8 cellular contexts compared by ENCODE assay signal in the genomic region with DNA sequence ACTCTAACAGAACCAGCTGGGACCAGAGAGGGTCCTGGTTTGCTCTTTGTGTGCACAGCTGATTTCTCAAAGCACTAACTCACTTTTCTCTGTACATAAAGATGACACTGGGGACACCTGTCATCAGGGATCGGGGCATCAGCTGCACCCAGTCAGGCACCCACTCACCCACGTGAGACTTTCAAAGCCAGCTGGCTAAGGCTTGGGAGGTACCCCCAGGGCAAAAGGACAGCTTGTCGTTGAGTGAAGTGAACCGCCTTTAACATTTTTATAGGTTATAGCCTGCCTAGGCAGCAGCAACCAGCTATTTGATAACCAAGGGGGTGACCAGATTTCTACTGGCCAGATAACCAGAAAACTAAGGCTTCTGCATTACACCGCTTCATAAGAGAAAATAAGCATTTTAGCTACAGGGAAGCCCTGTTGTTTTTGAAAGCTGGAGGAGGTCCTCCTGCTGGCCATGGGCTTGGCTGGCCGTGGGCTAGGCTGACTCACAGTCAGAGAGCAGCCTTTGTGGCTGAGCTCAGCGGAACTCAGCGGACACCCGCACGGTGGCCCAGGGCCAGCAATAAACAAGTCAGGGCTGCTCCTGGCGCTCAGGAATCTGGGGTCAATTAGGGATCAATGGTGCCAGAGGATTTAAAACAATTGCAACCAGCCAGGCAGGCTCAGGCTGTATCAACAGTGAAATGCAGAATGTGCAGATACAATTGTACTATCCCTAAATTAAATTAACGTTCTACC. TPM values are rescaled to one million over a fixed set of nuclear protein-coding genes. Genes with fewer than 3 reads are reported as not detected.
DNase-seq lines count a peak whose midpoint lies in the region; ATAC-seq, FAIRE-seq and TF ChIP-seq lines count a peak whose summit lies in the region.

No MANE protein-coding gene starts in this region.

- H3K27ac ChIP-seq in caudate nucleus (ENCODE audit: low read depth, low read length) (no peak overlapping the region), thyroid gland (peak overlapping the region; percentile 47 to 62 (median 50))

- H3K9me3 ChIP-seq in thyroid gland = no peaks in the 10 kb centered on the region

- no peaks in the 10 kb centered on the region for H3K27me3 Mint-ChIP-seq in activated T-helper 1 cell treated with anti-CD3 and anti-CD28 coated beads, Interleukin-12 subunit alpha, Interleukin-12 subunit beta, Interleukin-2, Interleukin-4 antibody, amounts not matched to agents 30 ng/mL and 10 ng/mL and 1 ng/mL, durations not matched to agents 14 hours and 24 hours and 36 hours (ENCODE audit: insufficient read depth)

- no peaks in the 10 kb centered on the region for H3K27me3 ChIP-seq in thyroid gland

- H3K9me3 Mint-ChIP-seq in activated T-helper 1 cell treated with anti-CD3 and anti-CD28 coated beads, Interleukin-12 subunit alpha, Interleukin-12 subunit beta, Interleukin-2, Interleukin-4 antibody, amounts not matched to agents 30 ng/mL and 10 ng/mL and 1 ng/mL, durations not matched to agents 14 hours and 24 hours and 36 hours = no peaks in the 10 kb centered on the region

- no peak overlapping the region for H3K4me3 ChIP-seq in thyroid gland (replicated peaks in 1 of 3)

- H3K4me3 Mint-ChIP-seq in activated T-helper 1 cell treated with anti-CD3 and anti-CD28 coated beads, Interleukin-12 subunit alpha, Interleukin-12 subunit beta, Interleukin-2, Interleukin-4 antibody, amounts not matched to agents 30 ng/mL and 10 ng/mL and 1 ng/mL, durations not matched to agents 14 hours and 24 hours and 36 hours = no peak overlapping the region

- TF ChIP-seq POLR2A in thyroid gland (IDR thresholded peaks at IDR 0.05) = no peak

- intact Hi-C loops in thyroid gland (cut with DNase I) = loop anchor here (10.0 kb wide), 2 partner anchors 398 to 658 kb away; no protein-coding TSS in a partner anchor
- intact Hi-C loops in activated T-helper 1 cell treated with anti-CD3 and anti-CD28 coated beads, Interleukin-12 subunit alpha, Interleukin-12 subunit beta, Interleukin-2, Interleukin-4 antibody, amounts not matched to agents 30 ng/mL and 10 ng/mL and 1 ng/mL, durations not matched to agents 14 hours and 24 hours and 36 hours (cut with micrococcal nuclease) = no loop called here

- peaks cover 42% of the 10 kb centered on the region for H3K4me1 Mint-ChIP-seq in activated T-helper 1 cell treated with anti-CD3 and anti-CD28 coated beads, Interleukin-12 subunit alpha, Interleukin-12 subunit beta, Interleukin-2, Interleukin-4 antibody, amounts not matched to agents 30 ng/mL and 10 ng/mL and 1 ng/mL, durations not matched to agents 14 hours and 24 hours and 36 hours (ENCODE audit: low read depth)

- no peaks in the 10 kb centered on the region for H3K36me3 ChIP-seq in thyroid gland

- ATAC-seq in HG02759 (IDR thresholded peaks at IDR 0.05; ENCODE audit: unreplicated experiment) = no peak

- TF ChIP-seq EP300 in Ishikawa (IDR thresholded peaks at IDR 0.05; ENCODE audit: borderline replicate concordance) = peak; percentile 39; the same call in 1 of the 2 replicates

- peak; percentile 80 for FAIRE-seq in A204.1 (lab: Jason Lieb, UNC)

- peak in 4 of 6 experiments; percentile 10 to 37 (median 29) for TF ChIP-seq CTCF in thyroid gland (IDR thresholded peaks at IDR 0.05)

- no peak overlapping the region for H3K27ac Mint-ChIP-seq in activated T-helper 1 cell treated with anti-CD3 and anti-CD28 coated beads, Interleukin-12 subunit alpha, Interleukin-12 subunit beta, Interleukin-2, Interleukin-4 antibody, amounts not matched to agents 30 ng/mL and 10 ng/mL and 1 ng/mL, durations not matched to agents 14 hours and 24 hours and 36 hours

- peaks cover 6% of the 10 kb centered on the region for H3K36me3 Mint-ChIP-seq in activated T-helper 1 cell treated with anti-CD3 and anti-CD28 coated beads, Interleukin-12 subunit alpha, Interleukin-12 subunit beta, Interleukin-2, Interleukin-4 antibody, amounts not matched to agents 30 ng/mL and 10 ng/mL and 1 ng/mL, durations not matched to agents 14 hours and 24 hours and 36 hours (ENCODE audit: low read depth)

- DNase-seq in caudate nucleus (lab: John Stamatoyannopoulos, UW) (peak in 42 of 61 donors; percentile 9 to 89 (median 37)), left kidney (ENCODE audit: low read depth, low spot score) (peak; percentile 80), thyroid gland (peak; percentile 89 to 93), DMS53 (lab: John Stamatoyannopoulos, UW) (no peak)
- DNase-seq in activated T-helper 1 cell treated with anti-CD3 and anti-CD28 coated beads, Interleukin-12 subunit alpha, Interleukin-12 subunit beta, Interleukin-2, Interleukin-4 antibody, amounts not matched to agents 30 ng/mL and 10 ng/mL and 1 ng/mL, durations not matched to agents 14 hours and 24 hours and 36 hours (ENCODE audit: low spot score) = no peak

- TF ChIP-seq RAD21 in Ishikawa (IDR thresholded peaks at IDR 0.05; ENCODE audit: low read depth) = no peak

- peaks cover 30 to 45% of the 10 kb centered on the region in 2 donors for H3K4me1 ChIP-seq in thyroid gland

- WGBS in thyroid gland, 2 donors = 32 to 47% methylated on average over 9 to 12 of the region's 12 CpGs

TF ChIP-seq in Ishikawa, 13 proteins besides CTCF, POLR2A, EP300 and RAD21:
- TF ChIP-seq USF1 (IDR thresholded peaks at IDR 0.05) (no peak), FOXM1 (IDR thresholded peaks at IDR 0.05; ENCODE audit: borderline replicate concordance, low read depth) (no peak), ZBTB7A (IDR thresholded peaks at IDR 0.05; ENCODE audit: low read depth) (no peak), NFIC (IDR thresholded peaks at IDR 0.05) (peak; percentile 87), CREB1 (IDR thresholded peaks at IDR 0.05; ENCODE audit: low read depth) (no peak), TEAD4 (IDR thresholded peaks at IDR 0.05) (peak; percentile 74), TCF12 (IDR thresholded peaks at IDR 0.05; ENCODE audit: low read depth) (peak; percentile 47; the same call in 1 of the 2 replicates), TAF1 (IDR thresholded peaks at IDR 0.05; ENCODE audit: low read depth) (no peak), CEBPB (IDR thresholded peaks at IDR 0.05) (no peak), YY1 (IDR thresholded peaks at IDR 0.05; ENCODE audit: low read depth) (no peak), EGR1 (IDR thresholded peaks at IDR 0.05) (no peak)
- TF ChIP-seq, protein P1, sequence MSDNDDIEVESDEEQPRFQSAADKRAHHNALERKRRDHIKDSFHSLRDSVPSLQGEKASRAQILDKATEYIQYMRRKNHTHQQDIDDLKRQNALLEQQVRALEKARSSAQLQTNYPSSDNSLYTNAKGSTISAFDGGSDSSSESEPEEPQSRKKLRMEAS (IDR thresholded peaks at IDR 0.05) = no peak
- TF ChIP-seq, protein P2, sequence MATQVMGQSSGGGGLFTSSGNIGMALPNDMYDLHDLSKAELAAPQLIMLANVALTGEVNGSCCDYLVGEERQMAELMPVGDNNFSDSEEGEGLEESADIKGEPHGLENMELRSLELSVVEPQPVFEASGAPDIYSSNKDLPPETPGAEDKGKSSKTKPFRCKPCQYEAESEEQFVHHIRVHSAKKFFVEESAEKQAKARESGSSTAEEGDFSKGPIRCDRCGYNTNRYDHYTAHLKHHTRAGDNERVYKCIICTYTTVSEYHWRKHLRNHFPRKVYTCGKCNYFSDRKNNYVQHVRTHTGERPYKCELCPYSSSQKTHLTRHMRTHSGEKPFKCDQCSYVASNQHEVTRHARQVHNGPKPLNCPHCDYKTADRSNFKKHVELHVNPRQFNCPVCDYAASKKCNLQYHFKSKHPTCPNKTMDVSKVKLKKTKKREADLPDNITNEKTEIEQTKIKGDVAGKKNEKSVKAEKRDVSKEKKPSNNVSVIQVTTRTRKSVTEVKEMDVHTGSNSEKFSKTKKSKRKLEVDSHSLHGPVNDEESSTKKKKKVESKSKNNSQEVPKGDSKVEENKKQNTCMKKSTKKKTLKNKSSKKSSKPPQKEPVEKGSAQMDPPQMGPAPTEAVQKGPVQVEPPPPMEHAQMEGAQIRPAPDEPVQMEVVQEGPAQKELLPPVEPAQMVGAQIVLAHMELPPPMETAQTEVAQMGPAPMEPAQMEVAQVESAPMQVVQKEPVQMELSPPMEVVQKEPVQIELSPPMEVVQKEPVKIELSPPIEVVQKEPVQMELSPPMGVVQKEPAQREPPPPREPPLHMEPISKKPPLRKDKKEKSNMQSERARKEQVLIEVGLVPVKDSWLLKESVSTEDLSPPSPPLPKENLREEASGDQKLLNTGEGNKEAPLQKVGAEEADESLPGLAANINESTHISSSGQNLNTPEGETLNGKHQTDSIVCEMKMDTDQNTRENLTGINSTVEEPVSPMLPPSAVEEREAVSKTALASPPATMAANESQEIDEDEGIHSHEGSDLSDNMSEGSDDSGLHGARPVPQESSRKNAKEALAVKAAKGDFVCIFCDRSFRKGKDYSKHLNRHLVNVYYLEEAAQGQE (IDR thresholded peaks at IDR 0.05; ENCODE audit: low read depth) = no peak

RNA-seq across cellular contexts. Expression of gene ALOX5AP, which starts 57.1 kb away (rescaled TPM):
- total RNA-seq in thyroid gland = 10 to 100 TPM in 1 of 4 donors, 1 to 10 TPM in 3; 3.6 to 13.4 (median 6.1) TPM
- total RNA-seq in activated T-helper 1 cell treated with anti-CD3 and anti-CD28 coated beads, Interleukin-12 subunit alpha, Interleukin-12 subunit beta, Interleukin-2, Interleukin-4 antibody, amounts not matched to agents 30 ng/mL and 10 ng/mL and 1 ng/mL, durations not matched to agents 14 hours and 24 hours and 36 hours = 65.8 and 72.2 TPM in 2 replicates

Comparison
In these comparisons a context has a peak if more than half of its experiments do, and no peak if none do; other contexts are left out.
1. DNase-seq: peak in caudate nucleus (42 of 61), left kidney (single experiment) and thyroid gland (2 of 2); none in DMS53 (single experiment) and activated T-helper 1 cell treated with anti-CD3 and anti-CD28 coated beads, Interleukin-12 subunit alpha, Interleukin-12 subunit beta, Interleukin-2, Interleukin-4 antibody, amounts not matched to agents 30 ng/mL and 10 ng/mL and 1 ng/mL, durations not matched to agents 14 hours and 24 hours and 36 hours (single experiment).